Comparison of ENCODE assay signal across 8 cellular contexts in the genomic region with DNA sequence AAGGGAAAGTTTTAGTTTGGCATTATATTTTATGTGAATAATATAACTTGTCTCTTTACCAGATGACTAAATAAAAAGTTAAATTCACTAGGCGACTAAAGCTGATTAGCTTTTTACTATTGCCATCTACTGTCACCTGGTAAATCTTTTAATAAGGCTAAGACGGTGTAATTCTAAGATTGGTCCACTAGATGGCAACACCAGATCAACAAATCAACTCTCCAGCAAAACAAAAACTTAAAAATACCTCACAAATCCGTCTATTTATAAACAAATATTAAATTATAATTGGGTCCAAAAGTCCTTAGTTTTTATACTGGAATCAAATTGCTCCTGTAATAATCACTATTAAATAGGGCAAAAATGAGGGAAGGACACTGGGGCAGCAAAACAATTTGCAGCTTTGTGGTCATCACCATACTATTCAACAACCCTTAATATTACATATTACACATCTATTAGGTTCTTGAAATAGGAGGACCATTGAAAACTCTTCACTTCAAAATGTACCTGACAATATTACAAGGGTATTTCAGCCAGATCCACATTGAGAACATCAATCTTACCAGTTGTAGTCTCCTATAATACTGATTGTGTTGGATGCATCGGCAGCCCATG. TPM values are rescaled to one million over a fixed set of nuclear protein-coding genes. Genes with fewer than 3 reads are reported as not detected.
DNase-seq lines count a peak whose midpoint lies in the region; ATAC-seq, FAIRE-seq and TF ChIP-seq lines count a peak whose summit lies in the region.

No MANE protein-coding gene starts in this region.

- H3K18ac ChIP-seq in IMR-90 (ENCODE audit: low read depth, low read length): no peak overlapping the region

- H3K36me3 ChIP-seq in IMR-90 (ENCODE audit: control insufficient read depth, insufficient read depth, low read length): peaks cover 5% of the 10 kb centered on the region; the same call in 1 of the 2 replicates
- H3K36me3 ChIP-seq in SK-N-MC (ENCODE audit: insufficient read depth, low read length): no peaks in the 10 kb centered on the region

- no peak overlapping the region for H3K23ac ChIP-seq in IMR-90 (ENCODE audit: low read depth, low read length)

- WGBS in IMR-90 (ENCODE audit: extremely low coverage in 2 of 2, insufficient read length in 1 of 2), 2 experiments: no CpG with 5 or more reads among the region's 4 CpGs

- H4K8ac ChIP-seq in IMR-90 (ENCODE audit: low read depth in 2 of 2, low read length in 2 of 2): no peak overlapping the region

- H3K27me3 ChIP-seq in IMR-90 (ENCODE audit: control insufficient read depth, insufficient read depth, low read length): no peaks in the 10 kb centered on the region

- no peak overlapping the region for H2BK5ac ChIP-seq in IMR-90 (ENCODE audit: low read depth, low read length, poor library complexity, severe bottlenecking)

- H3K4me3 ChIP-seq in IMR-90 (ENCODE audit: insufficient read depth, low read depth, low read length) (no peak overlapping the region), SK-N-MC (no peak overlapping the region)

- H3K9ac ChIP-seq in IMR-90 (ENCODE audit: low read depth, low read length) (no peak overlapping the region), SK-N-MC (ENCODE audit: insufficient read length) (no peak overlapping the region)

- POLR2A ChIA-PET in IMR-90 (lab: Charles Lee; ENCODE audit: unreplicated experiment): interaction anchor here (0.5 kb wide), 1 partner anchor 52 kb away, joined by 4 read pairs; no protein-coding TSS in a partner anchor

- no peak overlapping the region for H3K4me2 ChIP-seq in IMR-90 (ENCODE audit: low read depth, low read length)

- H3K14ac ChIP-seq in IMR-90 (replicated peaks; ENCODE audit: low read depth, low read length): no peak overlapping the region

- in situ Hi-C loops in IMR-90 (cut with MboI; ENCODE audit: low sequenced_read_pairs): loop anchor here (10.0 kb wide), 2 partner anchors 230 to 440 kb away; a partner anchor contains a TSS

- no peak overlapping the region for H2BK20ac ChIP-seq in IMR-90 (ENCODE audit: low read depth, low read length)

- H2AK5ac ChIP-seq in IMR-90 (ENCODE audit: low read depth, low read length): no peak overlapping the region

- BruUV-seq in IMR-90 (replicated peaks; lab: Mats Ljungman, UMichigan): no TSS peak

- no peak overlapping the region for H3K27ac ChIP-seq in IMR-90 (ENCODE audit: insufficient read depth, low read length)
- no peak overlapping the region for H3K27ac ChIP-seq in SK-N-MC

- ATAC-seq in IMR-90 (ENCODE audit: low read depth) (peak; percentile 88), GM18868 (IDR thresholded peaks at IDR 0.05; ENCODE audit: unreplicated experiment) (no peak), HG02970 (IDR thresholded peaks at IDR 0.05; ENCODE audit: low FRiP score, unreplicated experiment) (no peak), HG03460 (IDR thresholded peaks at IDR 0.05; ENCODE audit: unreplicated experiment) (no peak)

- CTCF ChIA-PET in IMR-90 (lab: Yijun Ruan, JAX): interaction anchor here (0.6 to 3.2 kb wide), 10 partner anchors 10 to 244 kb away, joined by 3 to 18 read pairs (median 4); no protein-coding TSS in a partner anchor

- intact Hi-C loops in IMR-90 (cut with micrococcal nuclease): loop anchor here (1.0 to 10.0 kb wide), 5 partner anchors 67 to 617 kb away; a partner anchor contains a TSS

- no peaks in the 10 kb centered on the region for H3K9me1 ChIP-seq in IMR-90 (ENCODE audit: insufficient read depth, low read length)

- TF ChIP-seq RAD21 in IMR-90 (IDR thresholded peaks at IDR 0.05; ENCODE audit: low read length): peak; percentile 64

- no peak for TF ChIP-seq POLR2A in IMR-90 (IDR thresholded peaks at IDR 0.05; ENCODE audit: low read depth, low read length)

- no peak overlapping the region for H2AK9ac ChIP-seq in IMR-90 (replicated peaks; ENCODE audit: low read depth, low read length, poor library complexity)

- no peak overlapping the region for H3K56ac ChIP-seq in IMR-90 (ENCODE audit: extremely low read depth, insufficient read depth, low read length)

- H3K9me3 ChIP-seq in IMR-90 (ENCODE audit: control insufficient read depth, insufficient read depth, low read length) (no peaks in the 10 kb centered on the region), SK-N-MC (ENCODE audit: low read depth, low read length) (no peaks in the 10 kb centered on the region)

- FAIRE-seq in D721Med (lab: Jason Lieb, UNC): peak; percentile 89

- DNase-seq in D721Med (ENCODE audit: insufficient read length, low spot score) (no peak), IMR-90 (peak; percentile 68), SK-N-MC (ENCODE audit: low read depth, low spot score) (peak; percentile 48), fibroblast of the conjunctiva (ENCODE audit: low read depth) (peak; percentile 49), putamen (ENCODE audit: low spot score) (peak; percentile 46)

- no peaks in the 10 kb centered on the region for H4K20me1 ChIP-seq in IMR-90 (ENCODE audit: insufficient read depth, low read length)

- H2BK15ac ChIP-seq in IMR-90 (ENCODE audit: low read depth, low read length): no peak overlapping the region

- TF ChIP-seq CTCF in D721Med (IDR thresholded peaks at IDR 0.05; ENCODE audit: insufficient read depth, missing control alignments) (peak; percentile 61), IMR-90 (conservative IDR thresholded peaks at IDR 0.05; ENCODE audit: low read depth, low read length) (peak; percentile 69)

- no peak overlapping the region for H4K91ac ChIP-seq in IMR-90 (ENCODE audit: insufficient read depth, low read depth, low read length)

- dilution Hi-C loops in IMR-90 (cut with HindIII; ENCODE audit: low sequenced_read_pairs, unreplicated experiment): no loop called here

- H4K5ac ChIP-seq in IMR-90 (ENCODE audit: low read depth, low read length): no peak overlapping the region

- H2BK120ac ChIP-seq in IMR-90 (ENCODE audit: low read depth, low read length): no peak overlapping the region

- H2AFZ ChIP-seq in IMR-90 (replicated peaks; ENCODE audit: low read length, poor library complexity): no peak overlapping the region

- H3K4me1 ChIP-seq in IMR-90 (ENCODE audit: control insufficient read depth, insufficient read depth, low read length): no peaks in the 10 kb centered on the region

- no peaks in the 10 kb centered on the region for H3K79me1 ChIP-seq in IMR-90 (ENCODE audit: low read depth in 1 of 2, low read length in 2 of 2)

- no peak overlapping the region for H3K4ac ChIP-seq in IMR-90 (ENCODE audit: low read depth, low read length)

TF ChIP-seq in IMR-90, 13 proteins besides CTCF, POLR2A, EP300 and RAD21:
- TF ChIP-seq SMC3 (IDR thresholded peaks at IDR 0.05; ENCODE audit: low read depth, low read length) (peak; percentile 44), RCOR1 (IDR thresholded peaks at IDR 0.05; ENCODE audit: insufficient replicate concordance, low read length) (no peak), MAFK (IDR thresholded peaks at IDR 0.05; ENCODE audit: low read depth, low read length) (no peak)
TF ChIP-seq in IMR-90: peak in this region for 1.

RNA-seq across cellular contexts. Expression of a gene that starts 47.9 kb away (rescaled TPM):
- 7.9 and 9.7 TPM in 2 replicates for total RNA-seq in IMR-90 (2012; rRNA removed)
- polyA plus RNA-seq in IMR-90 (2012; rRNA removed): 4.5 and 6.3 TPM in 2 replicates
- 3.7 and 4.7 TPM in 2 replicates for polyA plus RNA-seq in IMR-90 (2012; cell fraction: cytosol; rRNA removed)
- 3.2 and 7.3 TPM in 2 replicates for polyA plus RNA-seq in IMR-90 (2012; cell fraction: nucleus; rRNA removed; ENCODE audit: low replicate concordance)

RNA-seq across cellular contexts. Expression of a gene that starts 59.8 kb away (rescaled TPM):
- total RNA-seq in IMR-90 (2012; rRNA removed): 0.18 and 0.28 TPM in 2 replicates
- 0.05 TPM in 1 of 2 replicates, not detected in the other for polyA plus RNA-seq in IMR-90 (2012; rRNA removed)
- polyA plus RNA-seq in IMR-90 (2012; cell fraction: cytosol; rRNA removed): not detected in 2 replicates
- 0.03 TPM in 1 of 2 replicates, not detected in the other for polyA plus RNA-seq in IMR-90 (2012; cell fraction: nucleus; rRNA removed; ENCODE audit: low replicate concordance)
